In genomic region chr22:22452211-22452610, GRCh38 we compare ENCODE assay signal across 21 cellular contexts. TPM values are rescaled to one million over a fixed set of nuclear protein-coding genes. Genes with fewer than 3 reads are reported as not detected.
DNase-seq lines count a peak whose midpoint lies in the region; ATAC-seq lines count a peak whose summit lies in the region.
"Had no signal": no experiment of that assay in that cellular context is flagged by ENCODE, and none has a peak within 500 bp of the region (broad histone marks: within the 10 kb centered on the region; RNA-seq: fewer than 3 reads in every experiment).

No MANE protein-coding gene starts in this region.

- no peaks in the 10 kb centered on the region for H3K36me3 ChIP-seq in SJCRH30
- H3K36me3 ChIP-seq: HAP-1, SJSA1 had no signal

- H3K27ac ChIP-seq in SJCRH30 = no peak overlapping the region
- H3K27ac ChIP-seq: C4-2B, PC-9, SJSA1 had no signal

- DNase-seq in COLO829 (ENCODE audit: low spot score) (peak; percentile 69), NCI-H1105 treated with DMSO at 0.1 percent for 48 hours (lab: John Stamatoyannopoulos, UW) (peak; percentile 36), SJCRH30 (peak; percentile 39 to 76), myocyte (ENCODE audit: low read depth) (peak; percentile 13), dermis blood vessel endothelial cell (no peak)
- DNase-seq: CD8-positive, alpha-beta T cell; GOT3; HFFc6; NCI-H1048; NCI-H1436; NCI-H187; NCI-H2227 treated with DMSO at 0.1 percent for 48 hours; NCI-H510A; PC-9; T-helper 2 cell had no signal

- H3K4me3 ChIP-seq in SJCRH30 = no peak overlapping the region
- H3K4me3 ChIP-seq: HAP-1, PC-9, SJSA1 had no signal

- peaks cover 6% of the 10 kb centered on the region for H3K4me1 ChIP-seq in SJCRH30
- H3K4me1 ChIP-seq: HAP-1, SJSA1 had no signal

- no peaks in the 10 kb centered on the region for H3K27me3 ChIP-seq in SJCRH30

- ATAC-seq in GM18502 (IDR thresholded peaks at IDR 0.05; ENCODE audit: poor library complexity, unreplicated experiment) (no peak), HG03135 (IDR thresholded peaks at IDR 0.05; ENCODE audit: unreplicated experiment) (no peak)
- ATAC-seq: CD8-positive, alpha-beta T cell; Right ventricle myocardium inferior had no signal

- no peaks in the 10 kb centered on the region for H3K9me3 ChIP-seq in SJCRH30 (replicated peaks)
- H3K9me3 ChIP-seq: HAP-1, SJSA1 had no signal

RNA-seq across cellular contexts. Expression of gene ZNF280B, which starts 56.3 kb away (rescaled TPM):
- 0.18 and 0.24 TPM in 2 replicates for total RNA-seq in SJCRH30 (2014; rRNA removed; shearing (Covaris generic))
- total RNA-seq in myocyte (3.6 and 7.3 TPM in 2 replicates), dermis blood vessel endothelial cell (0.68 and 0.93 TPM in 2 replicates)
- polyA plus RNA-seq in myocyte (2012) = 1.4 TPM
